Comparison of ENCODE assay signal across 1 cellular context in the genomic region with DNA sequence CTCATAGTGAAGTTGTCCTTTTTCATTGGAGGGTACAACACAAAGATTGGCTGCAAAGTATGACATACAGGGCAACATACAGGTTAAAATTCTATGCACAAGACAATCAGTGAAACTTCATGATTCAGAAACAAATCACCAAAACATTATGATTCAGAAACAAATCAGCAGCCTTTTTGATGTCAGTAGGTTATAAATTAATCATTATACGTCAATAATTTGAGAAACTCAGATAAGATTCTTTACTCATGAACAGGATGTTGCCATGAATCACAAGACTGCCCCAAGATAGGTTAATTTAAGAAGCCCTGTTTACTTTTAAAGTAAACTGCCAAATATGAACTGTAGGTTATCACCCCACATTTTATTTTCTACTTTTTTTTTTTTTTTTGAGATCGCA.
A peak's percentile ranks its signal among the peaks of the same experiment; 100 is the strongest.
TF ChIP-seq lines count a peak whose summit lies in the region.

No MANE protein-coding gene starts in this region.

TF ChIP-seq in HCT116, 20 proteins besides CTCF, POLR2A, EP300 and RAD21:
- TF ChIP-seq JUND (IDR thresholded peaks at IDR 0.05), result peak; percentile 26; the same call in 1 of the 2 replicates
- no peak for TF ChIP-seq CBX3 (IDR thresholded peaks at IDR 0.05; ENCODE audit: low read depth)
- peak; percentile 37; the same call in 1 of the 2 replicates for TF ChIP-seq SP1 (IDR thresholded peaks at IDR 0.05; ENCODE audit: low read depth)
- TF ChIP-seq ZFX (IDR thresholded peaks at IDR 0.05), result no peak
- peak; percentile 61; the same call in 1 of the 2 replicates for TF ChIP-seq FOSL1 (IDR thresholded peaks at IDR 0.05; ENCODE audit: low read depth)
